In the genomic region with DNA sequence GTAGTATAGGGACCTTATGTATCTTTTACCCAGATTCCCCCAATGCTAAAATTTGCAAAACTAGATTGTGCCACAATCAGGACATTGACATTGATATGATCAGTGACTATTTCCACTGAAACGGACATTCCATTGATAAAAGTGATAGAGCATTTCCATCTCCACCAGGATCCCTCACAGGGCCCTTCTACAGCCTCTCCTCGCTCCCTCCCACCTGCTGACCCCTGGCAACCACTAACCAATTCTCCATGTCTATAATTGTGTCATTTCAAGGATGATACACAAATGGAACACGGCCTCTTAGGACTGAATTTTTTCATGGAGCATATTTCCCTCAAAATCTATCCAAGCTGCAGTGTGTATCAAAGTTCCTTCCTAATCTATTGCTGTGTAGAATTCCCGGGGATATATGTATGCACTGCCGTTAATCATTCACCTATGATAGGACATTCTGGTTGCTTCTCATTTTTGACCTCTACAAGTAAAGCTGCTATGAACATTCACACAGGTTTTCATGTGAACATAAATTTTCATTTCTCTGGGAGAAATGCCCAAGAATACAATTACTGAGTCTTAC, we compare ENCODE assay signal across 1 cellular context.
A peak's percentile ranks its signal among the peaks of the same experiment; 100 is the strongest.
TF ChIP-seq lines count a peak whose summit lies in the region.

No MANE protein-coding gene starts in this region.

TF ChIP-seq in HepG2, 621 proteins besides CTCF, POLR2A, EP300 and RAD21 (continued from another document and continues in another):
- TF ChIP-seq ZNF615 (CRISPR knock-in tag; IDR thresholded peaks at IDR 0.05; ENCODE audit: borderline replicate concordance) (0 out of 2 replicates have a peak, but pooled peaks have one; percentile 54), HOXA7 (CRISPR knock-in tag; IDR thresholded peaks at IDR 0.05) (no peak), FOXA3 (CRISPR knock-in tag; IDR thresholded peaks at IDR 0.05) (peak; percentile 37), ETS1 (CRISPR knock-in tag; IDR thresholded peaks at IDR 0.05) (no peak), ZNF773 (CRISPR knock-in tag; IDR thresholded peaks at IDR 0.05; ENCODE audit: borderline replicate concordance) (no peak), RBM39 (IDR thresholded peaks at IDR 0.05; ENCODE audit: low read depth, low read length, poor library complexity, severe bottlenecking) (no peak), CBX5 (CRISPR knock-in tag; IDR thresholded peaks at IDR 0.05; ENCODE audit: borderline replicate concordance) (no peak), KMT2B (CRISPR knock-in tag; IDR thresholded peaks at IDR 0.05) (no peak), REPIN1 (CRISPR knock-in tag; IDR thresholded peaks at IDR 0.05; ENCODE audit: borderline replicate concordance, low read depth) (no peak), PHF8 (CRISPR knock-in tag; IDR thresholded peaks at IDR 0.05) (no peak), RXRA (CRISPR knock-in tag; IDR thresholded peaks at IDR 0.05) (no peak), SKIL (CRISPR knock-in tag; IDR thresholded peaks at IDR 0.05; ENCODE audit: borderline replicate concordance) (no peak), PAXIP1 (CRISPR knock-in tag; conservative IDR thresholded peaks at IDR 0.05) (peak; percentile 90), ZNF253 (CRISPR knock-in tag; IDR thresholded peaks at IDR 0.05; ENCODE audit: borderline replicate concordance) (no peak), TAF1 (CRISPR knock-in tag; IDR thresholded peaks at IDR 0.05) (no peak), NFATC3 (CRISPR knock-in tag; IDR thresholded peaks at IDR 0.05) (no peak), ZNF556 (CRISPR knock-in tag; IDR thresholded peaks at IDR 0.05; ENCODE audit: borderline replicate concordance) (no peak; the same call in 1 of the 2 replicates), HES4 (CRISPR knock-in tag; IDR thresholded peaks at IDR 0.05; ENCODE audit: borderline replicate concordance) (no peak), RORA (CRISPR knock-in tag; IDR thresholded peaks at IDR 0.05) (no peak), ZNF605 (CRISPR knock-in tag; IDR thresholded peaks at IDR 0.05) (no peak), MAZ (IDR thresholded peaks at IDR 0.05; ENCODE audit: borderline replicate concordance, low read depth, low read length) (no peak), MAZ (CRISPR knock-in tag; IDR thresholded peaks at IDR 0.05; ENCODE audit: low read depth) (no peak), ZNF678 (CRISPR knock-in tag; IDR thresholded peaks at IDR 0.05) (no peak), YY1 (IDR thresholded peaks at IDR 0.05; ENCODE audit: insufficient read depth, insufficient replicate concordance, low read depth, low read length) (no peak), ZNF75D (CRISPR knock-in tag; IDR thresholded peaks at IDR 0.05; ENCODE audit: borderline replicate concordance) (no peak), SETDB1 (CRISPR knock-in tag; IDR thresholded peaks at IDR 0.05; ENCODE audit: borderline replicate concordance) (no peak), SIN3B (IDR thresholded peaks at IDR 0.05; ENCODE audit: low read length) (no peak), ZNF772 (CRISPR knock-in tag; IDR thresholded peaks at IDR 0.05) (no peak), HOXA3 (CRISPR knock-in tag; IDR thresholded peaks at IDR 0.05) (no peak), ZSCAN31 (CRISPR knock-in tag; IDR thresholded peaks at IDR 0.05; ENCODE audit: low read depth) (no peak), SOX13 (IDR thresholded peaks at IDR 0.05) (no peak), SOX13 (CRISPR knock-in tag; conservative IDR thresholded peaks at IDR 0.05 in 1 of 2, IDR thresholded peaks at IDR 0.05 in 1 of 2) (no peak), DR1 (CRISPR knock-in tag; IDR thresholded peaks at IDR 0.05) (no peak)
- TF ChIP-seq, protein P1, sequence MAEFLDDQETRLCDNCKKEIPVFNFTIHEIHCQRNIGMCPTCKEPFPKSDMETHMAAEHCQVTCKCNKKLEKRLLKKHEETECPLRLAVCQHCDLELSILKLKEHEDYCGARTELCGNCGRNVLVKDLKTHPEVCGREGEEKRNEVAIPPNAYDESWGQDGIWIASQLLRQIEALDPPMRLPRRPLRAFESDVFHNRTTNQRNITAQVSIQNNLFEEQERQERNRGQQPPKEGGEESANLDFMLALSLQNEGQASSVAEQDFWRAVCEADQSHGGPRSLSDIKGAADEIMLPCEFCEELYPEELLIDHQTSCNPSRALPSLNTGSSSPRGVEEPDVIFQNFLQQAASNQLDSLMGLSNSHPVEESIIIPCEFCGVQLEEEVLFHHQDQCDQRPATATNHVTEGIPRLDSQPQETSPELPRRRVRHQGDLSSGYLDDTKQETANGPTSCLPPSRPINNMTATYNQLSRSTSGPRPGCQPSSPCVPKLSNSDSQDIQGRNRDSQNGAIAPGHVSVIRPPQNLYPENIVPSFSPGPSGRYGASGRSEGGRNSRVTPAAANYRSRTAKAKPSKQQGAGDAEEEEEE (CRISPR knock-in tag; IDR thresholded peaks at IDR 0.05; ENCODE audit: borderline replicate concordance): no peak
- TF ChIP-seq, protein P2, sequence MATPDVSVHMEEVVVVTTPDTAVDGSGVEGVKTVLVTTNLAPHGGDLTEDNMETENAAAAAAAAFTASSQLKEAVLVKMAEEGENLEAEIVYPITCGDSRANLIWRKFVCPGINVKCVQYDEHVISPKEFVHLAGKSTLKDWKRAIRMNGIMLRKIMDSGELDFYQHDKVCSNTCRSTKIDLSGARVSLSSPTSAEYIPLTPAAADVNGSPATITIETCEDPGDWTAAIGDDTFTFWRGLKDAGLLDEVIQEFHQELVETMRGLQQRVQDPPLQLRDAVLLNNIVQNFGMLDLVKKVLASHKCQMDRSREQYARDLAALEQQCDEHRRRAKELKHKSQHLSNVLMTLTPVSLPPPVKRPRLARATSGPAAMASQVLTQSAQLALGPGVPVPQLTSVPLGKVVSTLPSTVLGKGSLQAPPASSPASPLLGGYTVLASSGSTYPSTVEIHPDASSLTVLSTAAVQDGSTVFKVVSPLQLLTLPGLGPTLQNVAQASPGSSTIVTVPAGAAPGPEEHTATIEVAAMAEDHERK (CRISPR knock-in tag; IDR thresholded peaks at IDR 0.05; ENCODE audit: low read depth): no peak
- TF ChIP-seq, protein P3, sequence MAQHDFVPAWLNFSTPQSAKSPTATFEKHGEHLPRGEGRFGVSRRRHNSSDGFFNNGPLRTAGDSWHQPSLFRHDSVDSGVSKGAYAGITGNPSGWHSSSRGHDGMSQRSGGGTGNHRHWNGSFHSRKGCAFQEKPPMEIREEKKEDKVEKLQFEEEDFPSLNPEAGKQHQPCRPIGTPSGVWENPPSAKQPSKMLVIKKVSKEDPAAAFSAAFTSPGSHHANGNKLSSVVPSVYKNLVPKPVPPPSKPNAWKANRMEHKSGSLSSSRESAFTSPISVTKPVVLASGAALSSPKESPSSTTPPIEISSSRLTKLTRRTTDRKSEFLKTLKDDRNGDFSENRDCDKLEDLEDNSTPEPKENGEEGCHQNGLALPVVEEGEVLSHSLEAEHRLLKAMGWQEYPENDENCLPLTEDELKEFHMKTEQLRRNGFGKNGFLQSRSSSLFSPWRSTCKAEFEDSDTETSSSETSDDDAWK (CRISPR knock-in tag; IDR thresholded peaks at IDR 0.05): no peak
- TF ChIP-seq, protein P4, sequence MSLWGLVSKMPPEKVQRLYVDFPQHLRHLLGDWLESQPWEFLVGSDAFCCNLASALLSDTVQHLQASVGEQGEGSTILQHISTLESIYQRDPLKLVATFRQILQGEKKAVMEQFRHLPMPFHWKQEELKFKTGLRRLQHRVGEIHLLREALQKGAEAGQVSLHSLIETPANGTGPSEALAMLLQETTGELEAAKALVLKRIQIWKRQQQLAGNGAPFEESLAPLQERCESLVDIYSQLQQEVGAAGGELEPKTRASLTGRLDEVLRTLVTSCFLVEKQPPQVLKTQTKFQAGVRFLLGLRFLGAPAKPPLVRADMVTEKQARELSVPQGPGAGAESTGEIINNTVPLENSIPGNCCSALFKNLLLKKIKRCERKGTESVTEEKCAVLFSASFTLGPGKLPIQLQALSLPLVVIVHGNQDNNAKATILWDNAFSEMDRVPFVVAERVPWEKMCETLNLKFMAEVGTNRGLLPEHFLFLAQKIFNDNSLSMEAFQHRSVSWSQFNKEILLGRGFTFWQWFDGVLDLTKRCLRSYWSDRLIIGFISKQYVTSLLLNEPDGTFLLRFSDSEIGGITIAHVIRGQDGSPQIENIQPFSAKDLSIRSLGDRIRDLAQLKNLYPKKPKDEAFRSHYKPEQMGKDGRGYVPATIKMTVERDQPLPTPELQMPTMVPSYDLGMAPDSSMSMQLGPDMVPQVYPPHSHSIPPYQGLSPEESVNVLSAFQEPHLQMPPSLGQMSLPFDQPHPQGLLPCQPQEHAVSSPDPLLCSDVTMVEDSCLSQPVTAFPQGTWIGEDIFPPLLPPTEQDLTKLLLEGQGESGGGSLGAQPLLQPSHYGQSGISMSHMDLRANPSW (CRISPR knock-in tag; IDR thresholded peaks at IDR 0.05; ENCODE audit: borderline replicate concordance): no peak
- TF ChIP-seq, protein P5, sequence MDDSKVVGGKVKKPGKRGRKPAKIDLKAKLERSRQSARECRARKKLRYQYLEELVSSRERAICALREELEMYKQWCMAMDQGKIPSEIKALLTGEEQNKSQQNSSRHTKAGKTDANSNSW (CRISPR knock-in tag; IDR thresholded peaks at IDR 0.05; ENCODE audit: borderline replicate concordance): no peak
- TF ChIP-seq, protein P6, sequence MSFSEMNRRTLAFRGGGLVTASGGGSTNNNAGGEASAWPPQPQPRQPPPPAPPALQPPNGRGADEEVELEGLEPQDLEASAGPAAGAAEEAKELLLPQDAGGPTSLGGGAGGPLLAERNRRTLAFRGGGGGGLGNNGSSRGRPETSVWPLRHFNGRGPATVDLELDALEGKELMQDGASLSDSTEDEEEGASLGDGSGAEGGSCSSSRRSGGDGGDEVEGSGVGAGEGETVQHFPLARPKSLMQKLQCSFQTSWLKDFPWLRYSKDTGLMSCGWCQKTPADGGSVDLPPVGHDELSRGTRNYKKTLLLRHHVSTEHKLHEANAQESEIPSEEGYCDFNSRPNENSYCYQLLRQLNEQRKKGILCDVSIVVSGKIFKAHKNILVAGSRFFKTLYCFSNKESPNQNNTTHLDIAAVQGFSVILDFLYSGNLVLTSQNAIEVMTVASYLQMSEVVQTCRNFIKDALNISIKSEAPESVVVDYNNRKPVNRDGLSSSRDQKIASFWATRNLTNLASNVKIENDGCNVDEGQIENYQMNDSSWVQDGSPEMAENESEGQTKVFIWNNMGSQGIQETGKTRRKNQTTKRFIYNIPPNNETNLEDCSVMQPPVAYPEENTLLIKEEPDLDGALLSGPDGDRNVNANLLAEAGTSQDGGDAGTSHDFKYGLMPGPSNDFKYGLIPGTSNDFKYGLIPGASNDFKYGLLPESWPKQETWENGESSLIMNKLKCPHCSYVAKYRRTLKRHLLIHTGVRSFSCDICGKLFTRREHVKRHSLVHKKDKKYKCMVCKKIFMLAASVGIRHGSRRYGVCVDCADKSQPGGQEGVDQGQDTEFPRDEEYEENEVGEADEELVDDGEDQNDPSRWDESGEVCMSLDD (CRISPR knock-in tag; IDR thresholded peaks at IDR 0.05; ENCODE audit: borderline replicate concordance): no peak
